Comparison of ENCODE assay signal across 7 cellular contexts in the genomic region with DNA sequence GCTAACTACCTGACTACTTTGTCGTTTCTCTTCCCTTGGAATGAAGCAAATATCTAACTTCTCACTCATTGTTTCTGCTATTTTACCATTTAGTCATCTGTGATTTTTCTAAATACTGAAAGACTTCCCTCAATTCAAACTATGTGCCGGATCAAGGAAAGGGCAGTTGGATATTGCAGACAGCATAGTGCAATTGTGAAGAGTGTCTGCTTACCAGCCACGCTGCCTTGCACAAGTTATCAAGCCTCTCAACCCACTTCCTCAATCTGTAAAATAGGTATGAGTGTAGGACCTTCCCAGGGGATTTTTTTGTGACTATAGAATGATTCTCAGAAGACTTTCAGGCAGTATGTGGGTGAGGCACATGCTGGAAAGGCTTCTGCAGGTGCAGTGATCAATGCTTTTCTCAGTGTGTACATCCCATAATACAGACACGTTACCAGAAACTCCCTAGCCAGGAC. TPM values are rescaled to one million over a fixed set of nuclear protein-coding genes. Genes with fewer than 3 reads are reported as not detected.
A peak's percentile ranks its signal among the peaks of the same experiment; 100 is the strongest.
DNase-seq lines count a peak whose midpoint lies in the region; ATAC-seq and TF ChIP-seq lines count a peak whose summit lies in the region.

No MANE protein-coding gene starts in this region.

- no peak for TF ChIP-seq CTCF in mucosa of descending colon (IDR thresholded peaks at IDR 0.05)

- intact Hi-C loops in mucosa of descending colon (cut with DNase I, micrococcal nuclease) = loop anchor here in 1 of 2 donors (10.0 kb wide), 1 partner anchor 52 kb away; no protein-coding TSS in a partner anchor

- DNase-seq in HCEC 1CT = peak; percentile 62
- peak; percentile 61 for DNase-seq in NCI-H226
- DNase-seq in mucosa of descending colon = no peak
- no peak for DNase-seq in stimulated activated naive CD4-positive, alpha-beta T cell (lab: John Stamatoyannopoulos, UW)
- no peak for DNase-seq in NCI-H1417 (lab: John Stamatoyannopoulos, UW)
- no peak for DNase-seq in GM03348 (ENCODE audit: low spot score)

- no peaks in the 10 kb centered on the region for H3K36me3 ChIP-seq in mucosa of descending colon (ENCODE audit: low read depth)

- H3K9me3 ChIP-seq in mucosa of descending colon = no peaks in the 10 kb centered on the region

- peaks cover 65% of the 10 kb centered on the region for H3K4me1 ChIP-seq in mucosa of descending colon (ENCODE audit: low read depth)

- H3K4me3 ChIP-seq in mucosa of descending colon = no peak overlapping the region

- ATAC-seq in GM18858 (IDR thresholded peaks at IDR 0.05; ENCODE audit: unreplicated experiment) (peak; percentile 75), mucosa of descending colon (peak; percentile 15)

RNA-seq across cellular contexts. Expression of a gene that starts 54.3 kb away (rescaled TPM):
- 10 to 100 TPM; 63.6 to 96.3 (median 72.5) TPM for total RNA-seq in mucosa of descending colon

Comparison
In these comparisons a context has a peak if more than half of its experiments do, and no peak if none do; other contexts are left out.
1. DNase-seq: peak in HCEC 1CT (single experiment) and NCI-H226 (single experiment); none in mucosa of descending colon (0 of 3), stimulated activated naive CD4-positive, alpha-beta T cell (0 of 6), NCI-H1417 (0 of 3) and GM03348 (single experiment).